ENCODE assay signal across 20 cellular contexts in the genomic region with DNA sequence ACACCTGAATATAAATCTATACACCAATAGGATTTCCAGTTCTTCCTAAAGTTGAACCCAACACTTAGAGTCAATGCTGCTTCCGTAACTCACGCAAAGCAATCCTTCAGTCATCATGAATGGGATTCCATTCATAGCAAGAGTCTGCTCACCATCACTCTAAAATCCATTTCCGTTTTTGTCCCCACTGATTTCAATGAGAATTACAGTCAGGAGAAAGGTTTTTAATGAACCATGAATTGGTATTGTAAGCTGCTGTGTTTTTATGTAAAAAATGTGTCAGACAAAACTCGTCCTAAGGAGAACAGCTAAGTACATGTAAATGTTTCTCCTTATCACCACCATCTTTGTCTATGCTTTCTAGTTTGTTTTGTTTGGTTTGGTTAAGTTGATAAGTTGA.
"Had no signal": no experiment of that assay in that cellular context is flagged by ENCODE, and none has a peak within 500 bp of the region (broad histone marks: within the 10 kb centered on the region; RNA-seq: fewer than 3 reads in every experiment).

No MANE protein-coding gene starts in this region.

- H3K27ac ChIP-seq: brain microvascular endothelial cell, WERI-Rb-1 had no signal

- FAIRE-seq: astrocyte had no signal

- DNase-seq: activated CD4-positive, alpha-beta T cell treated with anti-CD3 and anti-CD28 coated beads for 48 hours; activated CD4-positive, alpha-beta T cell treated with anti-CD3 and anti-CD28 coated beads, Interleukin-2, amount 50 U/mL, for 48 hours; activated CD8-positive, alpha-beta memory T cell treated with anti-CD3 and anti-CD28 coated beads, Interleukin-2, amount 10 ng/mL, durations not matched to agents 7 days and 5 days; activated gamma-delta T cell; activated naive CD4-positive, alpha-beta T cell treated with anti-CD3 and anti-CD28 coated beads for 36 hours; activated T-cell treated with anti-CD3 and anti-CD28 coated beads, Interleukin-2, amount 50 U/mL, for 4 hours; amygdala; brain microvascular endothelial cell; KG1; NCI-H1048; NCI-H1417; NCI-H1930; NCI-H345; NCI-H510A; NCI-H526 treated with DMSO at 0.1 percent for 48 hours; NCI-H82; SIG-M5; T-helper 1 cell; WERI-Rb-1 had no signal

- H3K36me3 ChIP-seq: brain microvascular endothelial cell, WERI-Rb-1 had no signal

- H3K27me3 ChIP-seq: brain microvascular endothelial cell had no signal
